Comparison of ENCODE assay signal across 1 cellular context in genomic region chr7:31815796-31816195, GRCh38.
TF ChIP-seq lines count a peak whose summit lies in the region.

No MANE protein-coding gene starts in this region.

TF ChIP-seq in IMR-90, 13 proteins besides CTCF, POLR2A, EP300 and RAD21 (continued from another document):
- TF ChIP-seq ELK1 (IDR thresholded peaks at IDR 0.05; ENCODE audit: borderline replicate concordance, low read depth, low read length) (no peak), MAZ (IDR thresholded peaks at IDR 0.05; ENCODE audit: borderline replicate concordance, low read depth, low read length) (no peak), CEBPB (IDR thresholded peaks at IDR 0.05; ENCODE audit: low read depth, low read length) (no peak), MAFK (IDR thresholded peaks at IDR 0.05; ENCODE audit: low read depth, low read length) (no peak), USF2 (IDR thresholded peaks at IDR 0.05; ENCODE audit: low read depth, low read length) (no peak), RFX5 (IDR thresholded peaks at IDR 0.05; ENCODE audit: low read depth, low read length) (no peak), NFE2L2 (IDR thresholded peaks at IDR 0.05; ENCODE audit: low read depth, low read length) (no peak)
